ENCODE assay signal across 12 cellular contexts in the genomic region with DNA sequence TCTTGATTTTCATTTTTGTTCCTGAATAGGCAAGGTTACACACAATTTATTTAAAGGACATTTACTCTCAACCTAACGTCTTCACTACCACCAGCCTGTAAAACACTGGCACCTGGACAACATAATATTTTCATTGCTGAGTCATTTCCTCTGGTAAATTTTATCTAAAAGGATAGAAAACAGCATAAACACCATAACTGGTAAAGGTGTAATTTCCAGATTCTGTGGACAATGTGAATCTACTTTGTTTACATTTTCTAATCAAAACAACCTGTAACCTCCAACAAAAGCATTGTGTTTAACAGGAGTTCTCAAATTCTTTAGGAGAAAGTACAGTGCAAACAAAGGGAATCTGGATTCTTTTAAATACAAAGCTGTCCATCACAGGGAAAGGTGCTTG.
DNase-seq lines count a peak whose midpoint lies in the region; ATAC-seq and TF ChIP-seq lines count a peak whose summit lies in the region.
"Had no signal": no experiment of that assay in that cellular context is flagged by ENCODE, and none has a peak within 500 bp of the region (broad histone marks: within the 10 kb centered on the region; RNA-seq: fewer than 3 reads in every experiment).

No MANE protein-coding gene starts in this region.

- no peaks in the 10 kb centered on the region for H3K9me3 ChIP-seq in ascending aorta
- H3K9me3 ChIP-seq: tibial nerve had no signal

- H3K4me1 ChIP-seq in ascending aorta = peaks cover 7 to 36% of the 10 kb centered on the region in 2 donors

- no peaks in the 10 kb centered on the region for H3K36me3 ChIP-seq in ascending aorta
- H3K36me3 ChIP-seq: tibial nerve had no signal

- ATAC-seq in activated T-cell treated with anti-CD3 and anti-CD28 coated beads, Interleukin-2, amount 50 U/mL, for 72 hours (replicated peaks in 1 of 2) = no peak
- ATAC-seq in GM18909 (IDR thresholded peaks at IDR 0.05; ENCODE audit: poor library complexity, unreplicated experiment) = no peak
- no peak for ATAC-seq in HG02678 (IDR thresholded peaks at IDR 0.05; ENCODE audit: unreplicated experiment)
- no peak for ATAC-seq in HG03139 (IDR thresholded peaks at IDR 0.05; ENCODE audit: unreplicated experiment)

- no peaks in the 10 kb centered on the region for H3K9me3 Mint-ChIP-seq in activated T-cell treated with anti-CD3 and anti-CD28 coated beads, Interleukin-2, amount 50 U/mL, for 72 hours

- no peak for DNase-seq in activated T-cell treated with anti-CD3 and anti-CD28 coated beads, Interleukin-2, amount 50 U/mL, for 72 hours
- no peak for DNase-seq in activated T-cell treated with anti-CD3 and anti-CD28 coated beads for 4 hours
- DNase-seq in ascending aorta (ENCODE audit: low spot score in 2 of 2) = no peak
- DNase-seq in iris pigment epithelial cell (ENCODE audit: low read depth) = peak; percentile 80
- DNase-seq in NCI-H2227 treated with DMSO at 0.1 percent for 48 hours (lab: John Stamatoyannopoulos, UW) = no peak
- DNase-seq: activated B cell treated with CpG ODN at 0.5 μM for 24 hours; activated naive CD4-positive, alpha-beta T cell treated with anti-CD3 and anti-CD28 coated beads, Interleukin-2, amount 50 U/mL, for 16 hours; stimulated activated CD4-positive, alpha-beta T cell treated with anti-CD3 and anti-CD28 coated beads, Interleukin-2, amount 100 ng/mL, for 48 hours had no signal

- peak overlapping the region in 1 of 2 donors; percentile 46 for H3K4me3 Mint-ChIP-seq in activated T-cell treated with anti-CD3 and anti-CD28 coated beads, Interleukin-2, amount 50 U/mL, for 72 hours
- H3K4me3 Mint-ChIP-seq: activated B cell treated with CpG ODN at 0.5 μM for 24 hours had no signal

- H3K4me3 ChIP-seq in ascending aorta = peak overlapping the region in 1 of 2 donors; percentile 25
- H3K4me3 ChIP-seq: tibial nerve had no signal

- peak overlapping the region; percentile 68 to 76 for H3K27ac ChIP-seq in ascending aorta

- no peak for TF ChIP-seq CTCF in ascending aorta (IDR thresholded peaks at IDR 0.05)

- no peaks in the 10 kb centered on the region for H3K36me3 Mint-ChIP-seq in activated T-cell treated with anti-CD3 and anti-CD28 coated beads, Interleukin-2, amount 50 U/mL, for 72 hours (ENCODE audit: insufficient read depth in 2 of 2)

- H3K27me3 Mint-ChIP-seq in activated T-cell treated with anti-CD3 and anti-CD28 coated beads, Interleukin-2, amount 50 U/mL, for 72 hours (ENCODE audit: low read depth) = peaks cover 5% of the 10 kb centered on the region

- H3K27ac Mint-ChIP-seq in activated T-cell treated with anti-CD3 and anti-CD28 coated beads, Interleukin-2, amount 50 U/mL, for 72 hours = peak overlapping the region; percentile 23
- H3K27ac Mint-ChIP-seq: activated B cell treated with CpG ODN at 0.5 μM for 24 hours had no signal

- no peaks in the 10 kb centered on the region for H3K27me3 ChIP-seq in ascending aorta
- H3K27me3 ChIP-seq: tibial nerve had no signal

- intact Hi-C loops in ascending aorta (cut with DNase I) = loop anchor here (2.0 to 5.0 kb wide), 4 partner anchors 145 to 417 kb away; no protein-coding TSS in a partner anchor

- peaks cover 5% of the 10 kb centered on the region for H3K4me1 Mint-ChIP-seq in activated T-cell treated with anti-CD3 and anti-CD28 coated beads, Interleukin-2, amount 50 U/mL, for 72 hours (ENCODE audit: low read depth)
- H3K4me1 Mint-ChIP-seq: activated B cell treated with CpG ODN at 0.5 μM for 24 hours had no signal
